In the genomic region with DNA sequence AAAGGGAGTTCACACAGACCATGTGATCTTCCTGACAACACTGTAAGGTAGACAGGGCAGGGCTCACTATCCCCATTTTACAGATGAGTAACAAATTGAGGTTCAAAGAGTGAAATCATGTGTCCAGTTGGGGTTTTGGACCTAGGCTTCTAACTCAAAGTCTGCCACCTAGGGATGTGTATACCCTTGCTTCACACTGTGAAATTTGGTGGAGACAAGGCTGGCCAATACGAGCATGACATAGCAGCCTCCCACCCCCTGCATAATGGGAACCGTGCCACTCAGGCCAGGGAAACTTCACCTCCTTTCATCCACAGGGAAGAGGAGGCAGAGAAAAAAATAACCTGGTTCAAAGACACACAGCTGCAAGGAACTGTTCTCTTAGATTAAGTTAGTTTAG, we compare ENCODE assay signal across 40 cellular contexts. TPM values are rescaled to one million over a fixed set of nuclear protein-coding genes. Genes with fewer than 3 reads are reported as not detected.
"Had no signal": no experiment of that assay in that cellular context is flagged by ENCODE, and none has a peak within 500 bp of the region (broad histone marks: within the 10 kb centered on the region; RNA-seq: fewer than 3 reads in every experiment).

No MANE protein-coding gene starts in this region.

- H3K36me3 Mint-ChIP-seq: T-cell had no signal

- H3K4me1 ChIP-seq: adrenal gland, body of pancreas had no signal

- DNase-seq: activated B cell treated with CpG ODN at 0.5 μM for 24 hours; activated CD4-positive, alpha-beta T cell treated with anti-CD3 and anti-CD28 coated beads for 48 hours; activated CD4-positive, alpha-beta T cell treated with anti-CD3 and anti-CD28 coated beads, Interleukin-2, amount 50 U/mL, for 1 hour; activated CD4-positive, alpha-beta T cell treated with anti-CD3 and anti-CD28 coated beads, Interleukin-2, amount 50 U/mL, for 48 hours; activated CD8-positive, alpha-beta memory T cell treated with anti-CD3 and anti-CD28 coated beads, Interleukin-2, amount 10 ng/mL, durations not matched to agents 7 days and 5 days; activated CD8-positive, alpha-beta memory T cell treated with anti-CD3 and anti-CD28 coated beads, Interleukin-2, amount 50 U/mL, for 4 hours; activated CD8-positive, alpha-beta T cell treated with anti-CD3 and anti-CD28 coated beads, Interleukin-2, amount 10 ng/mL, durations not matched to agents 7 days and 5 days; activated gamma-delta T cell; activated naive CD4-positive, alpha-beta T cell; activated naive CD4-positive, alpha-beta T cell treated with anti-CD3 and anti-CD28 coated beads, Interleukin-2, amount 10 ng/mL, durations not matched to agents 7 days and 5 days; activated T-cell treated with anti-CD3 and anti-CD28 coated beads, Interleukin-2, amount 50 U/mL, for 1 hour; activated T-cell treated with anti-CD3 and anti-CD28 coated beads, Interleukin-2, amount 50 U/mL, for 48 hours; adrenal gland; amygdala; body of pancreas; cortex of kidney; effector CD8-positive, alpha-beta T cell; esophagus squamous epithelium; foreskin melanocyte; heart right ventricle; T-cell; T-helper 17 cell; T1000; WERI-Rb-1 had no signal

- H3K4me3 Mint-ChIP-seq: activated B cell treated with CpG ODN at 0.5 μM for 24 hours; activated CD8-positive, alpha-beta memory T cell treated with anti-CD3 and anti-CD28 coated beads, Interleukin-2, amount 10 ng/mL, durations not matched to agents 7 days and 5 days; activated CD8-positive, alpha-beta T cell treated with anti-CD3 and anti-CD28 coated beads, Interleukin-2, amount 10 ng/mL, durations not matched to agents 7 days and 5 days; activated naive CD4-positive, alpha-beta T cell treated with anti-CD3 and anti-CD28 coated beads, Interleukin-2, amount 10 ng/mL, durations not matched to agents 7 days and 5 days; activated T-helper 1 cell treated with anti-CD3 and anti-CD28 coated beads, Interleukin-12 subunit alpha, Interleukin-12 subunit beta, Interleukin-2, Interleukin-4 antibody, amounts not matched to agents 30 ng/mL and 10 ng/mL and 1 ng/mL, durations not matched to agents 14 hours and 24 hours and 36 hours; T-cell; T-helper 17 cell; T-helper 2 cell treated with Interferon-gamma antibody and Interleukin-4, amounts not matched to agents 5 μg/mL and 100 μg/mL, for 36 hours had no signal

- H3K27me3 ChIP-seq: body of pancreas, esophagus squamous epithelium, gastroesophageal sphincter, heart right ventricle had no signal

- FAIRE-seq: colon, endometrium, endothelial cell of umbilical vein had no signal

- H3K4me1 Mint-ChIP-seq: activated B cell treated with CpG ODN at 0.5 μM for 24 hours; activated CD8-positive, alpha-beta memory T cell treated with anti-CD3 and anti-CD28 coated beads, Interleukin-2, amount 10 ng/mL, durations not matched to agents 7 days and 5 days; activated naive CD4-positive, alpha-beta T cell treated with anti-CD3 and anti-CD28 coated beads, Interleukin-2, amount 10 ng/mL, durations not matched to agents 7 days and 5 days; T-cell; T-helper 17 cell had no signal

- H3K27ac ChIP-seq: adrenal gland, body of pancreas, epithelial cell of prostate, esophagus squamous epithelium, gastroesophageal sphincter, heart right ventricle, WERI-Rb-1 had no signal

- H3K36me3 ChIP-seq: adrenal gland, esophagus squamous epithelium, gastroesophageal sphincter had no signal

- H3K27me3 Mint-ChIP-seq: activated B cell treated with CpG ODN at 0.5 μM for 24 hours; activated CD8-positive, alpha-beta memory T cell treated with anti-CD3 and anti-CD28 coated beads, Interleukin-2, amount 10 ng/mL, durations not matched to agents 7 days and 5 days; activated naive CD4-positive, alpha-beta T cell treated with anti-CD3 and anti-CD28 coated beads, Interleukin-2, amount 10 ng/mL, durations not matched to agents 7 days and 5 days had no signal

- H3K27ac Mint-ChIP-seq: activated B cell treated with CpG ODN at 0.5 μM for 24 hours; activated CD8-positive, alpha-beta memory T cell treated with anti-CD3 and anti-CD28 coated beads, Interleukin-2, amount 10 ng/mL, durations not matched to agents 7 days and 5 days; activated CD8-positive, alpha-beta T cell treated with anti-CD3 and anti-CD28 coated beads, Interleukin-2, amount 10 ng/mL, durations not matched to agents 7 days and 5 days; activated naive CD4-positive, alpha-beta T cell treated with anti-CD3 and anti-CD28 coated beads, Interleukin-2, amount 10 ng/mL, durations not matched to agents 7 days and 5 days; activated naive CD4-positive, alpha-beta T cell treated with anti-CD3 and anti-CD28 coated beads, Interleukin-2, amount 50 U/mL, for 72 hours; activated T-helper 1 cell treated with anti-CD3 and anti-CD28 coated beads, Interleukin-12 subunit alpha, Interleukin-12 subunit beta, Interleukin-2, Interleukin-4 antibody, amounts not matched to agents 30 ng/mL and 10 ng/mL and 1 ng/mL, durations not matched to agents 14 hours and 24 hours and 36 hours; T-cell; T-helper 17 cell; T-helper 2 cell treated with Interferon-gamma antibody and Interleukin-4, amounts not matched to agents 5 μg/mL and 100 μg/mL, for 36 hours had no signal

- H3K9me3 Mint-ChIP-seq: activated B cell treated with CpG ODN at 0.5 μM for 24 hours; activated naive CD4-positive, alpha-beta T cell treated with anti-CD3 and anti-CD28 coated beads, Interleukin-2, amount 10 ng/mL, durations not matched to agents 7 days and 5 days; activated naive CD4-positive, alpha-beta T cell treated with anti-CD3 and anti-CD28 coated beads, Interleukin-2, amount 50 U/mL, for 72 hours; activated T-helper 1 cell treated with anti-CD3 and anti-CD28 coated beads, Interleukin-12 subunit alpha, Interleukin-12 subunit beta, Interleukin-2, Interleukin-4 antibody, amounts not matched to agents 30 ng/mL and 10 ng/mL and 1 ng/mL, durations not matched to agents 14 hours and 24 hours and 36 hours; T-cell; T-helper 2 cell treated with Interferon-gamma antibody and Interleukin-4, amounts not matched to agents 5 μg/mL and 100 μg/mL, for 36 hours had no signal

- ATAC-seq: activated CD4-positive, CD25-positive, alpha-beta regulatory T cell treated with anti-CD3 and anti-CD28 coated beads, Interleukin-2, amount 50 U/mL, for 24 hours; activated CD8-positive, alpha-beta memory T cell treated with anti-CD3 and anti-CD28 coated beads, Interleukin-2, amount 10 ng/mL, durations not matched to agents 7 days and 5 days; activated CD8-positive, alpha-beta T cell treated with anti-CD3 and anti-CD28 coated beads, Interleukin-2, amount 10 ng/mL, durations not matched to agents 7 days and 5 days; body of pancreas; gastroesophageal sphincter; heart right ventricle; T-cell; T-helper 17 cell had no signal

- H3K4me3 ChIP-seq: adrenal gland, body of pancreas, esophagus squamous epithelium, gastroesophageal sphincter, heart right ventricle had no signal

- H3K9me3 ChIP-seq: adrenal gland, body of pancreas, esophagus squamous epithelium, gastroesophageal sphincter, heart right ventricle had no signal

RNA-seq across cellular contexts. Expression of gene IQGAP3, which starts 6.8 kb away (rescaled TPM):
- total RNA-seq: T-helper 17 cell had no signal

RNA-seq across cellular contexts. Expression of gene TTC24, which starts 14.0 kb away (rescaled TPM):
- total RNA-seq: adrenal gland, body of pancreas, chondrocyte, dermis microvascular lymphatic vessel endothelial cell, endothelial cell of umbilical vein, esophagus squamous epithelium, fibroblast of lung, fibroblast of villous mesenchyme, gastroesophageal sphincter, glomerular endothelial cell had no signal
- polyA plus RNA-seq: aorta, endothelial cell of umbilical vein, fibroblast of lung had no signal

RNA-seq across cellular contexts. Expression of gene HAPLN2, which starts 53.7 kb away (rescaled TPM):
- total RNA-seq: activated B cell treated with CpG ODN at 0.5 μM for 24 hours; activated CD8-positive, alpha-beta memory T cell treated with anti-CD3 and anti-CD28 coated beads for 36 hours; activated CD8-positive, alpha-beta memory T cell treated with anti-CD3 and anti-CD28 coated beads, Interleukin-2, amount 10 ng/mL, durations not matched to agents 7 days and 5 days; activated CD8-positive, alpha-beta T cell treated with anti-CD3 and anti-CD28 coated beads, Interleukin-2, amount 10 ng/mL, durations not matched to agents 7 days and 5 days; activated T-helper 1 cell treated with anti-CD3 and anti-CD28 coated beads, Interleukin-12 subunit alpha, Interleukin-12 subunit beta, Interleukin-2, Interleukin-4 antibody, amounts not matched to agents 30 ng/mL and 10 ng/mL and 1 ng/mL, durations not matched to agents 14 hours and 24 hours and 36 hours; body of pancreas; chondrocyte; dermis microvascular lymphatic vessel endothelial cell; endothelial cell of umbilical vein; fibroblast of lung; fibroblast of villous mesenchyme; glomerular endothelial cell had no signal
- polyA plus RNA-seq: endothelial cell of umbilical vein, fibroblast of lung had no signal
